ENCODE assay signal across 19 cellular contexts in the genomic region with DNA sequence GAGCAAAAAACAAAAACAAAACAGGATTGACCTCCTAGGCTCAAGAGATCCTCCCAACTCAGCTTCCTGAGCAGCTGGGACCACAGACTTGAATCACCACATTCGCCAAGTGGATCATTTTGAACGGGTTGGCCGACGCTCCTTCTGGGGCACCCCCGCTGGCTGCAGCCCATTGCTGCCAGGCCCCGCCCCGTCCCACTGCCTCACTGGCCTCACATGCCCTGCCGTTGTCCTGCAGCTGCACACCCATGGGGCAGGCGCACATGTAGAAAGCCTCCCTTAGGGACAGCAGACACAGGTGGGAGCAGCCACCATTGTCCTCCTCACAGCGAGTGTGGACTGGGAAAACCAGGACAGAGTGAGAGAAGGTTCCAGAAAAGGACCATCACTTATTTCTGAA.
"Had no signal": no experiment of that assay in that cellular context is flagged by ENCODE, and none has a peak within 500 bp of the region (broad histone marks: within the 10 kb centered on the region; RNA-seq: fewer than 3 reads in every experiment).

No MANE protein-coding gene starts in this region.

- DNase-seq: activated CD4-positive, alpha-beta T cell treated with anti-CD3 and anti-CD28 coated beads for 4 hours; activated CD4-positive, alpha-beta T cell treated with anti-CD3 and anti-CD28 coated beads, Interleukin-2, amount 50 U/mL, for 48 hours; activated CD8-positive, alpha-beta memory T cell treated with anti-CD3 and anti-CD28 coated beads for 24 hours; activated effector memory CD4-positive, alpha-beta T cell treated with anti-CD3 and anti-CD28 coated beads, Interleukin-2, amount 50 U/mL, for 16 hours; activated naive CD4-positive, alpha-beta T cell treated with anti-CD3 and anti-CD28 coated beads for 36 hours; activated naive CD8-positive, alpha-beta T cell treated with anti-CD3 and anti-CD28 coated beads for 36 hours; activated T-cell treated with anti-CD3 and anti-CD28 coated beads, Interleukin-2, amount 50 U/mL, for 4 hours; brain microvascular endothelial cell; NCI-H1092 treated with DMSO at 0.1 percent for 48 hours; NCI-H1417 treated with DMSO at 0.1 percent for 48 hours; NCI-H1694; NCI-H2029; NCI-H2107; NCI-H510A treated with DMSO at 0.1 percent for 48 hours; NCI-H69; SHP77 treated with DMSO at 0.1 percent for 48 hours had no signal

- H3K27ac ChIP-seq: brain microvascular endothelial cell, cardiac muscle cell had no signal

- H3K9me3 Mint-ChIP-seq: activated naive CD4-positive, alpha-beta T cell treated with anti-CD3 and anti-CD28 coated beads for 36 hours; activated naive CD8-positive, alpha-beta T cell treated with anti-CD3 and anti-CD28 coated beads for 36 hours; activated T-cell treated with anti-CD3 and anti-CD28 coated beads, Interleukin-2, amount 50 U/mL, for 4 hours; T-helper 1 cell treated with Interleukin-12 subunit alpha and Interleukin-12 subunit beta and Interleukin-4 antibody, amounts not matched to agents 30 μg/mL and 1 μg/mL, for 36 hours had no signal

- H3K27me3 Mint-ChIP-seq: activated naive CD8-positive, alpha-beta T cell treated with anti-CD3 and anti-CD28 coated beads for 36 hours had no signal

- H3K4me3 Mint-ChIP-seq: activated naive CD4-positive, alpha-beta T cell treated with anti-CD3 and anti-CD28 coated beads for 36 hours; activated naive CD8-positive, alpha-beta T cell treated with anti-CD3 and anti-CD28 coated beads for 36 hours; activated T-cell treated with anti-CD3 and anti-CD28 coated beads, Interleukin-2, amount 50 U/mL, for 4 hours; T-helper 1 cell treated with Interleukin-12 subunit alpha and Interleukin-12 subunit beta and Interleukin-4 antibody, amounts not matched to agents 30 μg/mL and 1 μg/mL, for 36 hours had no signal

- H3K27ac Mint-ChIP-seq: activated naive CD4-positive, alpha-beta T cell treated with anti-CD3 and anti-CD28 coated beads for 36 hours; activated naive CD8-positive, alpha-beta T cell treated with anti-CD3 and anti-CD28 coated beads for 36 hours had no signal

- H3K4me3 ChIP-seq: cardiac muscle cell had no signal

- H3K36me3 ChIP-seq: cardiac muscle cell had no signal

- ATAC-seq: activated CD4-positive, CD25-positive, alpha-beta regulatory T cell treated with anti-CD3 and anti-CD28 coated beads, Interleukin-2, amount 50 U/mL, for 24 hours; activated T-cell treated with anti-CD3 and anti-CD28 coated beads, Interleukin-2, amount 50 U/mL, for 4 hours had no signal

- H3K27me3 ChIP-seq: brain microvascular endothelial cell, cardiac muscle cell had no signal
